Comparison of ENCODE assay signal across 8 cellular contexts in the genomic region with DNA sequence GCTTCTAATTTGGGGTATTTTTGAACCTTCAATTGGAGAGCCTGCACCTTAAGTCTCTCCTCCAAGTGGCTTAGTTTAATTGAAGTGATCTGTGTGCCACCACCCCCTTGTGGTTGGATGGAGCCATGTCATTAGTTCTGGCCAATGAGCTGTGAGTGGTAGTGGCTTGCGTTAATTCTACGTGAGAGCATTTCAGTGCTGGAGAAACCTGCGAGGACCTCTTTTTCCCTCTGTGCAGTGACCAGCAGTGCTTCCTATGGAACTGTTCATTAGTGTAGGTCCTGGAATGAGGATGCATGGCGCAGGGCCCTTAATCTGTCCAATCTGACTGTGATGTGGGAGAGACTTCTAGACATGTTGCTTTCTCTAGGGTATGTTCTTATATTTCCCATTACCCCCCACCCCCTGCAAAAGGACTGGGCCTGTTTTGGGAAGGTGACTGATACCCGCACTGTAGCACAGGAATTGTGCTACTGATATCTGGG. TPM values are rescaled to one million over a fixed set of nuclear protein-coding genes. Genes with fewer than 3 reads are reported as not detected.
A peak's percentile ranks its signal among the peaks of the same experiment; 100 is the strongest.
DNase-seq lines count a peak whose midpoint lies in the region; ATAC-seq lines count a peak whose summit lies in the region.

No MANE protein-coding gene starts in this region.

- ATAC-seq in GM21367 (IDR thresholded peaks at IDR 0.05; ENCODE audit: unreplicated experiment), result peak; percentile 35

- peak; percentile 7 for DNase-seq in DMS153 (lab: John Stamatoyannopoulos, UW)
- DNase-seq in HPDE6-E6E7 (ENCODE audit: extremely low spot score), result peak; percentile 33
- peak; percentile 65 for DNase-seq in RPMI7951 (ENCODE audit: low read depth)
- peak; percentile 86 for DNase-seq in activated effector memory CD4-positive, alpha-beta T cell treated with anti-CD3 and anti-CD28 coated beads, Interleukin-2, amount 50 U/mL, for 16 hours
- DNase-seq in germinal center (ENCODE audit: low spot score), result peak; percentile 79
- peak in 6 of 10 donors; percentile 55 to 92 (median 58) for DNase-seq in posterior cingulate gyrus
- DNase-seq in OCI-M2 (lab: John Stamatoyannopoulos, UW; ENCODE audit: unreplicated experiment), result no peak

- intact Hi-C loops in posterior cingulate gyrus (cut with DNase I), result loop anchor here (1.0 kb wide), 1 partner anchor 32 kb away; no protein-coding TSS in a partner anchor

RNA-seq across cellular contexts. Expression of gene HILPDA, which starts 3.8 kb away (rescaled TPM):
- 18.7 and 29.1 TPM in 2 replicates for total RNA-seq in RPMI7951 (2014; rRNA removed; shearing (Covaris generic))

RNA-seq across cellular contexts. Expression of gene METTL2B, which starts 17.1 kb away (rescaled TPM):
- total RNA-seq in RPMI7951 (2014; rRNA removed; shearing (Covaris generic)), result 29.2 and 30.8 TPM in 2 replicates

RNA-seq across cellular contexts. Expression of gene IMPDH1, which starts 49.7 kb away (rescaled TPM):
- 63.2 and 75.8 TPM in 2 replicates for total RNA-seq in RPMI7951 (2014; rRNA removed; shearing (Covaris generic))
